1 cellular context compared by ENCODE assay signal in genomic region chr2:232897971-232898408, GRCh38.
TF ChIP-seq lines count a peak whose summit lies in the region.

No MANE protein-coding gene starts in this region.

TF ChIP-seq in SK-N-SH, 30 proteins besides CTCF, POLR2A, EP300 and RAD21:
- TF ChIP-seq GATA2 (CRISPR knock-in tag; IDR thresholded peaks at IDR 0.05) (no peak), FOXJ3 (CRISPR knock-in tag; IDR thresholded peaks at IDR 0.05) (no peak), MEF2A (IDR thresholded peaks at IDR 0.05; ENCODE audit: borderline replicate concordance, low read depth) (no peak), FOXM1 (IDR thresholded peaks at IDR 0.05; ENCODE audit: low read depth) (no peak), SIN3A (IDR thresholded peaks at IDR 0.05; ENCODE audit: borderline replicate concordance, low read depth, low read length) (no peak), RFX5 (IDR thresholded peaks at IDR 0.05; ENCODE audit: low read length) (no peak), JUND (IDR thresholded peaks at IDR 0.05) (no peak), SMC3 (IDR thresholded peaks at IDR 0.05; ENCODE audit: low read depth, low read length) (no peak), IRF3 (IDR thresholded peaks at IDR 0.05; ENCODE audit: low read depth, low read length) (no peak), USF1 (IDR thresholded peaks at IDR 0.05; ENCODE audit: borderline replicate concordance, low read depth) (no peak), TEAD4 (IDR thresholded peaks at IDR 0.05; ENCODE audit: borderline replicate concordance, insufficient read depth) (no peak), RXRA (IDR thresholded peaks at IDR 0.05; ENCODE audit: borderline replicate concordance, low read depth) (no peak), GABPA (IDR thresholded peaks at IDR 0.05; ENCODE audit: low read depth) (no peak), ZBTB33 (IDR thresholded peaks at IDR 0.05; ENCODE audit: borderline replicate concordance, low read depth) (no peak), TAF1 (IDR thresholded peaks at IDR 0.05; ENCODE audit: borderline replicate concordance, low read depth, low read length) (no peak), CHD2 (IDR thresholded peaks at IDR 0.05; ENCODE audit: low read length, partially characterized antibody) (no peak), TCF12 (IDR thresholded peaks at IDR 0.05) (no peak)
TF ChIP-seq in SK-N-SH: peak in this region for 0.
